In the genomic region with DNA sequence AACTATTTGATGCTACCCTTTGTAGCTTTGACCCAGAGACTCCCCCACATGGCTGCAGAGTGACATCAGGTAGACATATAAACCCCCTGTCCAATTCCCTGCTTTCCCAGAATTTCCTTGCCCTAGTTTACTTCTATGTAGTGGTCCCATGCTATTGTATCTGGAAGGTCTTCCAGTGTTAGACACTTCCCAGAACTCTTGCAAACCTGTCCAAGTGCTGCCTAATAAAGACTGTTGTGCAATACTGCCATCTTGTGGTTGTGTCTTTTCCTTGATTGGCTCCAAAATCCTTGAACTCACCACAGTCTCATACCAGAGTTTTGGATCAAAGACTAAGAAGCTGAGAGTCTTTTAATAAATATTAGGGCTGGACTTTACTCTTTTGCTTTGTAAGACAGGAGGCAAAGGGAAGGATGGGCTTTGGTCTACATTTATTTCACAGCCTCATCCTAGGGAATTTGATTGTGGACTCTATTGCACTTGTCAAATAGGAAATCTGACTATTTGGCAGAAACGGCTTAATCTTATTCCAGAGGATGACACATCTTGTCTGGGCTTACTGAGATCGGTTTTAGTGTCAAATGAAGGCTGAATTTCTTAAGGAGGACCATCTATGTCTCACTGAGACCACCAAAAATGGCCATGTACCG, we compare ENCODE assay signal across 8 cellular contexts.
DNase-seq lines count a peak whose midpoint lies in the region; TF ChIP-seq lines count a peak whose summit lies in the region.

No MANE protein-coding gene starts in this region.

- no peaks in the 10 kb centered on the region for H3K79me1 ChIP-seq in H9 (ENCODE audit: insufficient read depth, low read depth, low read length, poor library complexity, severe bottlenecking)

- no peak overlapping the region for H3K14ac ChIP-seq in H9 (ENCODE audit: insufficient read depth, low read length)

- H3K18ac ChIP-seq in H9 (ENCODE audit: insufficient read length, low read depth, low read length): no peak overlapping the region

- no peak overlapping the region for H2BK12ac ChIP-seq in H9 (ENCODE audit: insufficient read length, low read depth, low read length)

- H3K36me3 ChIP-seq in MM.1S (replicated peaks; ENCODE audit: insufficient read depth, low read length) (no peaks in the 10 kb centered on the region), esophagus squamous epithelium (no peaks in the 10 kb centered on the region)

- H2BK120ac ChIP-seq in H9 (ENCODE audit: low read depth, low read length, poor library complexity, severe bottlenecking): no peak overlapping the region

- POLR2A ChIA-PET in activated CD4-positive, alpha-beta T cell treated with anti-CD3 and anti-CD28 coated beads, Interleukin-2, amount 10 ng/mL, durations not matched to agents 7 days and 5 days (lab: Charles Lee): no interaction called here

- no peak overlapping the region for H2BK5ac ChIP-seq in H9 (ENCODE audit: insufficient read length, low read length)

- CTCF ChIA-PET in activated CD4-positive, alpha-beta T cell treated with anti-CD3 and anti-CD28 coated beads, Interleukin-2, amount 10 ng/mL, durations not matched to agents 7 days and 5 days (lab: Charles Lee): interaction anchor here (1.5 to 1.7 kb wide), 2 partner anchors 23 to 1618 kb away, joined by 3 to 4 read pairs; no protein-coding TSS in a partner anchor

- no peak overlapping the region for H3T11ph ChIP-seq in H9 (ENCODE audit: low read length)

- H3K4me1 Mint-ChIP-seq in activated CD4-positive, alpha-beta T cell treated with anti-CD3 and anti-CD28 coated beads, Interleukin-2, amount 10 ng/mL, durations not matched to agents 7 days and 5 days: no peaks in the 10 kb centered on the region
- H3K4me1 Mint-ChIP-seq in H9 (peaks cover 16 to 23% of the 10 kb centered on the region in 2 experiments), neural crest cell (peaks cover 20% of the 10 kb centered on the region)

- H2BK15ac ChIP-seq in H9 (ENCODE audit: low read depth, low read length): no peak overlapping the region

- no peaks in the 10 kb centered on the region for H3K23me2 ChIP-seq in H9 (ENCODE audit: insufficient read length, low read depth, low read length, poor library complexity, severe bottlenecking)

- no peak overlapping the region for H4K5ac ChIP-seq in H9 (ENCODE audit: insufficient read length, low read depth, low read length)

- no peak overlapping the region for H3K27ac Mint-ChIP-seq in activated CD4-positive, alpha-beta T cell treated with anti-CD3 and anti-CD28 coated beads, Interleukin-2, amount 10 ng/mL, durations not matched to agents 7 days and 5 days
- H3K27ac Mint-ChIP-seq in H9 (no peak overlapping the region; a peak in 1 of 7 replicates), neural crest cell (ENCODE audit: unreplicated experiment) (no peak overlapping the region)

- H4K20me1 ChIP-seq in H9 (ENCODE audit: control insufficient read depth, insufficient read depth, insufficient read length) (no peaks in the 10 kb centered on the region), MM.1S (ENCODE audit: insufficient read depth, low read length) (no peaks in the 10 kb centered on the region)

- H4K91ac ChIP-seq in H9 (ENCODE audit: insufficient read length, low read depth, low read length): no peak overlapping the region

- H3K9me3 ChIP-seq in H9 (ENCODE audit: control insufficient read depth, low read depth, low read length): no peaks in the 10 kb centered on the region
- H3K9me3 ChIP-seq in MM.1S (replicated peaks; ENCODE audit: insufficient read depth, low read length): no peaks in the 10 kb centered on the region
- no peaks in the 10 kb centered on the region for H3K9me3 ChIP-seq in esophagus squamous epithelium

- no peaks in the 10 kb centered on the region for H3K9me3 Mint-ChIP-seq in activated CD4-positive, alpha-beta T cell treated with anti-CD3 and anti-CD28 coated beads, Interleukin-2, amount 10 ng/mL, durations not matched to agents 7 days and 5 days
- H3K9me3 Mint-ChIP-seq in H9 (peaks cover 11 to 12% of the 10 kb centered on the region in 2 experiments), neural crest cell (peaks cover 6% of the 10 kb centered on the region)

- H2AFZ ChIP-seq in H9 (ENCODE audit: low read length) (no peak overlapping the region), MM.1S (ENCODE audit: low read length) (no peak overlapping the region)

- no peak overlapping the region for H3K9ac ChIP-seq in H9 (ENCODE audit: extremely low read depth, insufficient read length, low read length)
- no peak overlapping the region for H3K9ac ChIP-seq in MM.1S (ENCODE audit: low read length)

- no peak overlapping the region for H3K4me3 Mint-ChIP-seq in activated CD4-positive, alpha-beta T cell treated with anti-CD3 and anti-CD28 coated beads, Interleukin-2, amount 10 ng/mL, durations not matched to agents 7 days and 5 days
- H3K4me3 Mint-ChIP-seq in H9: no peak overlapping the region
- H3K4me3 Mint-ChIP-seq in neural crest cell: no peak overlapping the region

- no peak overlapping the region for H4K8ac ChIP-seq in H9 (replicated peaks; ENCODE audit: insufficient read length, low read depth, low read length)

- TF ChIP-seq POLR2A in esophagus squamous epithelium (IDR thresholded peaks at IDR 0.05): no peak

- H3K4me3 ChIP-seq in MM.1S (ENCODE audit: low read length) (no peak overlapping the region), esophagus squamous epithelium (no peak overlapping the region)

- H3K4me2 ChIP-seq in H9 (ENCODE audit: insufficient read depth, insufficient read length, low read length) (no peak overlapping the region), MM.1S (ENCODE audit: low read depth, low read length) (no peak overlapping the region)

- no peaks in the 10 kb centered on the region for H3F3A ChIP-seq in MM.1S (ENCODE audit: insufficient read depth, low read length)

- H3K27me3 Mint-ChIP-seq in activated CD4-positive, alpha-beta T cell treated with anti-CD3 and anti-CD28 coated beads, Interleukin-2, amount 10 ng/mL, durations not matched to agents 7 days and 5 days: no peaks in the 10 kb centered on the region
- H3K27me3 Mint-ChIP-seq in H9 (ENCODE audit: low read depth) (no peaks in the 10 kb centered on the region), neural crest cell (ENCODE audit: low read depth) (no peaks in the 10 kb centered on the region)

- no peaks in the 10 kb centered on the region for H3K36me3 Mint-ChIP-seq in activated CD4-positive, alpha-beta T cell treated with anti-CD3 and anti-CD28 coated beads, Interleukin-2, amount 10 ng/mL, durations not matched to agents 7 days and 5 days (ENCODE audit: low read depth)
- peaks cover 0 to 12% (median 5%) of the 10 kb centered on the region in 3 experiments; a peak in 4 of 7 replicates for H3K36me3 Mint-ChIP-seq in H9 (ENCODE audit: insufficient read depth in 1 of 3, low read depth in 3 of 3)
- no peaks in the 10 kb centered on the region for H3K36me3 Mint-ChIP-seq in neural crest cell (ENCODE audit: low read depth)

- H2BK20ac ChIP-seq in H9 (ENCODE audit: low read depth, low read length, poor library complexity, severe bottlenecking): no peak overlapping the region

- peak; percentile 36 for DNase-seq in activated CD4-positive, alpha-beta T cell treated with anti-CD3 and anti-CD28 coated beads, Interleukin-2, amount 10 ng/mL, durations not matched to agents 7 days and 5 days
- no peak for DNase-seq in activated CD4-positive, alpha-beta T cell treated with anti-CD3 and anti-CD28 coated beads, Interleukin-2, amount 50 U/mL, for 4 hours
- DNase-seq in H9: peak; percentile 43
- peak; percentile 72 for DNase-seq in MM.1S
- peak; percentile 57 for DNase-seq in RPMI8226
- no peak for DNase-seq in esophagus squamous epithelium (lab: John Stamatoyannopoulos, UW)
- DNase-seq in neural crest cell (ENCODE audit: low read depth, low spot score): peak; percentile 34
- DNase-seq in activated effector memory CD4-positive, alpha-beta T cell treated with Interleukin-2 at 50 U/mL for 16 hours: no peak

- no peak overlapping the region for H2AK5ac ChIP-seq in H9 (ENCODE audit: insufficient read length, low read length)

- H3K4ac ChIP-seq in H9 (ENCODE audit: low read depth, low read length): no peak overlapping the region

- no peak overlapping the region for H3K23ac ChIP-seq in H9 (ENCODE audit: insufficient read length, low read depth, low read length)

- H3K4me1 ChIP-seq in H9 (ENCODE audit: insufficient read depth, low read length) (no peaks in the 10 kb centered on the region), MM.1S (ENCODE audit: low read length) (no peaks in the 10 kb centered on the region), esophagus squamous epithelium (no peaks in the 10 kb centered on the region)

- no peak overlapping the region for H3K56ac ChIP-seq in H9 (ENCODE audit: insufficient read length, low read depth, low read length)

- H3K9me2 ChIP-seq in MM.1S (replicated peaks; ENCODE audit: insufficient read depth, low read length): no peaks in the 10 kb centered on the region

- H3K27ac ChIP-seq in H9 (ENCODE audit: insufficient read length, low read depth, low read length): no peak overlapping the region
- no peak overlapping the region for H3K27ac ChIP-seq in MM.1S (ENCODE audit: low read length)
- no peak overlapping the region for H3K27ac ChIP-seq in esophagus squamous epithelium

- intact Hi-C loops in esophagus squamous epithelium (cut with DNase I): no loop called here

- TF ChIP-seq CTCF in H9 (conservative IDR thresholded peaks at IDR 0.05) (peak; percentile 81), MM.1S (IDR thresholded peaks at IDR 0.05; ENCODE audit: low read length) (peak; percentile 80), esophagus squamous epithelium (IDR thresholded peaks at IDR 0.05) (peak; percentile 18 to 76 (median 52)), neural crest cell (conservative IDR thresholded peaks at IDR 0.05) (peak; percentile 81)

- no peaks in the 10 kb centered on the region for H3K27me3 ChIP-seq in H9 (ENCODE audit: insufficient read depth, low read length)
- H3K27me3 ChIP-seq in MM.1S (replicated peaks; ENCODE audit: insufficient read depth, low read length): no peaks in the 10 kb centered on the region
- H3K27me3 ChIP-seq in esophagus squamous epithelium: no peaks in the 10 kb centered on the region

- WGBS in H9 (ENCODE audit: extremely low coverage, insufficient read length, low lambda C conversion rate): no CpG with 5 or more reads among the region's 3 CpGs
- WGBS in esophagus squamous epithelium, 2 donors: 30 to 36% methylated on average over 3 of the region's 3 CpGs

- H3K79me2 ChIP-seq in H9 (ENCODE audit: insufficient read depth, low read length) (no peaks in the 10 kb centered on the region), MM.1S (ENCODE audit: low read length) (no peaks in the 10 kb centered on the region)

Comparison
In these comparisons a context has a peak if more than half of its experiments do, and no peak if none do; other contexts are left out.
1. DNase-seq: peak in activated CD4-positive, alpha-beta T cell treated with anti-CD3 and anti-CD28 coated beads, Interleukin-2, amount 10 ng/mL, durations not matched to agents 7 days and 5 days (single experiment), H9 (single experiment), MM.1S (single experiment), RPMI8226 (single experiment) and neural crest cell (single experiment); none in activated CD4-positive, alpha-beta T cell treated with anti-CD3 and anti-CD28 coated beads, Interleukin-2, amount 50 U/mL, for 4 hours (0 of 2), esophagus squamous epithelium (single experiment) and activated effector memory CD4-positive, alpha-beta T cell treated with Interleukin-2 at 50 U/mL for 16 hours (single experiment).
2. Peak in every context shown above with its lines, with median percentiles within 50 percentile points of each other: CTCF ChIP-seq.